ENCODE assay signal across 15 cellular contexts in genomic region chr11:98564881-98565280, GRCh38.
A peak's percentile ranks its signal among the peaks of the same experiment; 100 is the strongest.
DNase-seq lines count a peak whose midpoint lies in the region; ATAC-seq, FAIRE-seq and TF ChIP-seq lines count a peak whose summit lies in the region.
"Had no signal": no experiment of that assay in that cellular context is flagged by ENCODE, and none has a peak within 500 bp of the region (broad histone marks: within the 10 kb centered on the region; RNA-seq: fewer than 3 reads in every experiment).

No MANE protein-coding gene starts in this region.

- no peak for TF ChIP-seq RAD21 in K562 (CRISPR knock-in tag; conservative IDR thresholded peaks at IDR 0.05 in 1 of 2, IDR thresholded peaks at IDR 0.05 in 1 of 2)

- H3K4me1 ChIP-seq in K562 (replicated peaks in 1 of 2; ENCODE audit: control insufficient read depth in 2 of 2, insufficient read depth in 2 of 2, low read length in 2 of 2) = peaks cover 0 to 3% of the 10 kb centered on the region in 2 experiments; a peak in 1 of 5 replicates
- H3K4me1 ChIP-seq in neuronal stem cell (ENCODE audit: control insufficient read depth in 2 of 2, insufficient read depth in 1 of 2, low read depth in 1 of 2, low read length in 2 of 2) = no peaks in the 10 kb centered on the region
- no peaks in the 10 kb centered on the region for H3K4me1 ChIP-seq in spleen
- H3K4me1 ChIP-seq: BLaER1 treated with 17β-estradiol and CSF1 and Interleukin-3, amounts not matched to agents 10 nM and 100 nM; HAP-1 had no signal

- H3K27ac ChIP-seq in K562 (ENCODE audit: extremely low read depth, low read depth, low read length) (no peak overlapping the region; the same call in 2 of the 3 replicates), neuronal stem cell (replicated peaks; ENCODE audit: low read length) (no peak overlapping the region), spleen (no peak overlapping the region)
- H3K27ac ChIP-seq: BLaER1 treated with 17β-estradiol and CSF1 and Interleukin-3, amounts not matched to agents 10 nM and 100 nM; GM23248 had no signal

- intact Hi-C loops in K562 (cut with micrococcal nuclease) (no loop called here), spleen (cut with DNase I; ENCODE audit: low total_unique reads) (no loop called here)

- H3K4me2 ChIP-seq in K562 (ENCODE audit: insufficient read depth, low read length) = no peak overlapping the region
- no peak overlapping the region for H3K4me2 ChIP-seq in neuronal stem cell (ENCODE audit: insufficient read depth, low read length, poor library complexity, severe bottlenecking)
- H3K4me2 ChIP-seq: BLaER1 treated with 17β-estradiol and CSF1 and Interleukin-3, amounts not matched to agents 10 nM and 100 nM had no signal

- no peak for ATAC-seq in K562
- ATAC-seq in GM19328 (IDR thresholded peaks at IDR 0.05; ENCODE audit: unreplicated experiment) = no peak
- ATAC-seq: CD8-positive, alpha-beta T cell had no signal

- H3K27me3 ChIP-seq in K562 (ENCODE audit: control insufficient read depth in 2 of 2, insufficient read depth in 2 of 2, low read length in 2 of 2) (no peaks in the 10 kb centered on the region), neuronal stem cell (ENCODE audit: control insufficient read depth in 3 of 3, insufficient read depth in 3 of 3, low read depth in 1 of 3, low read length in 3 of 3) (no peaks in the 10 kb centered on the region), spleen (replicated peaks in 1 of 7) (no peaks in the 10 kb centered on the region)
- H3K27me3 ChIP-seq: BLaER1 treated with 17β-estradiol and CSF1 and Interleukin-3, amounts not matched to agents 10 nM and 100 nM had no signal

- H2BK120ac ChIP-seq in neuronal stem cell (ENCODE audit: low read depth, low read length) = no peak overlapping the region

- H3K9me3 ChIP-seq in K562 (replicated peaks; ENCODE audit: control insufficient read depth, insufficient read depth, low read depth, low read length) (no peaks in the 10 kb centered on the region; the same call in 1 of the 2 replicates), neuronal stem cell (replicated peaks in 1 of 2; ENCODE audit: control insufficient read depth in 2 of 2, insufficient read depth in 1 of 2, low read depth in 1 of 2, low read length in 2 of 2) (no peaks in the 10 kb centered on the region), spleen (peaks cover 0 to 5% (median 0%) of the 10 kb centered on the region in 8 donors)
- H3K9me3 ChIP-seq: BLaER1 treated with 17β-estradiol and CSF1 and Interleukin-3, amounts not matched to agents 10 nM and 100 nM; HAP-1 had no signal

- H4K20me1 ChIP-seq in K562 (replicated peaks; ENCODE audit: control insufficient read depth, insufficient read depth, low read length) = no peaks in the 10 kb centered on the region
- H4K20me1 ChIP-seq: BLaER1 treated with 17β-estradiol and CSF1 and Interleukin-3, amounts not matched to agents 10 nM and 100 nM had no signal

- H3K79me1 ChIP-seq in neuronal stem cell (ENCODE audit: low read depth, low read length) = no peaks in the 10 kb centered on the region

- H3K23ac ChIP-seq in neuronal stem cell (ENCODE audit: low read depth, low read length, poor library complexity) = no peak overlapping the region

- TF ChIP-seq POLR2A in K562 (conservative IDR thresholded peaks at IDR 0.05) = no peak
- no peak for TF ChIP-seq POLR2A in spleen (IDR thresholded peaks at IDR 0.05)

- no peak overlapping the region for H2AK5ac ChIP-seq in neuronal stem cell (ENCODE audit: low read depth, low read length)

- H4K8ac ChIP-seq in neuronal stem cell (ENCODE audit: low read depth, low read length) = no peak overlapping the region

- H3K9ac ChIP-seq in K562 (ENCODE audit: insufficient read depth in 1 of 2, low read depth in 2 of 2, low read length in 2 of 2) (no peak overlapping the region), neuronal stem cell (ENCODE audit: low read depth, low read length, poor library complexity) (no peak overlapping the region)
- H3K9ac ChIP-seq: BLaER1 treated with 17β-estradiol and CSF1 and Interleukin-3, amounts not matched to agents 10 nM and 100 nM; GM23248 had no signal

- no peak overlapping the region for H3K18ac ChIP-seq in neuronal stem cell (ENCODE audit: low read length)

- no peak overlapping the region for H3K4ac ChIP-seq in neuronal stem cell (ENCODE audit: low read length)

- no peak overlapping the region for H3K14ac ChIP-seq in neuronal stem cell (ENCODE audit: low read length)

- WGBS in K562 (ENCODE audit: insufficient coverage, low coverage, missing lambda C conversion rate) = 6% methylated on average over 4 of the region's 4 CpGs
- no CpG with 5 or more reads among the region's 4 CpGs for WGBS in neuronal stem cell (ENCODE audit: extremely low coverage in 2 of 2, insufficient read length in 2 of 2, insufficient replicate concordance in 1 of 2), 2 donors
- 86 to 94% (median 92%) methylated on average over 4 of the region's 4 CpGs for WGBS in spleen, 5 donors

- DNase-seq in NCI-H2171 treated with DMSO at 0.1 percent for 48 hours (lab: John Stamatoyannopoulos, UW) = peak; percentile 14
- no peak for DNase-seq in NCI-H2171 (lab: John Stamatoyannopoulos, UW)
- DNase-seq in K562 (ENCODE audit: extremely low read depth in 1 of 4, low spot score in 3 of 4) = no peak
- DNase-seq in neuronal stem cell (ENCODE audit: low spot score) = peak; percentile 4
- no peak for DNase-seq in spleen
- no peak for DNase-seq in AG08395 (ENCODE audit: low spot score)
- DNase-seq: 8988T; Calu3; CD8-positive, alpha-beta T cell; DMS79 treated with DMSO at 0.1 percent for 48 hours; GF-D8; GM23248 had no signal

- H2BK12ac ChIP-seq in neuronal stem cell (ENCODE audit: low read length) = no peak overlapping the region

- H3K9me1 ChIP-seq in K562 (ENCODE audit: control insufficient read depth, insufficient read depth, low read length) = no peaks in the 10 kb centered on the region

- H2BK15ac ChIP-seq in neuronal stem cell (ENCODE audit: low read length) = no peak overlapping the region

- no peak for TF ChIP-seq CTCF in K562 (IDR thresholded peaks at IDR 0.05 in 2 of 3, conservative IDR thresholded peaks at IDR 0.05 in 1 of 3; ENCODE audit: insufficient read depth in 2 of 3, low read depth in 1 of 3, low read length in 3 of 3)
- no peak for TF ChIP-seq CTCF in spleen (IDR thresholded peaks at IDR 0.05 in 8 of 11, conservative IDR thresholded peaks at IDR 0.05 in 3 of 11)

- CTCF ChIA-PET in K562 (lab: Yijun Ruan, JAX; ENCODE audit: low intra/inter-chr PET ratio) = no interaction called here

- H2AFZ ChIP-seq in K562 (ENCODE audit: low read depth, low read length) (no peak overlapping the region), neuronal stem cell (ENCODE audit: low read length) (no peak overlapping the region)
- H2AFZ ChIP-seq: GM23248 had no signal

- no peak overlapping the region for H3K4me3 ChIP-seq in K562
- no peak overlapping the region for H3K4me3 ChIP-seq in neuronal stem cell (ENCODE audit: low read length in 2 of 2)
- H3K4me3 ChIP-seq in spleen = no peak overlapping the region
- H3K4me3 ChIP-seq: BLaER1 treated with 17β-estradiol and CSF1 and Interleukin-3, amounts not matched to agents 10 nM and 100 nM; GM23248; HAP-1 had no signal

- peak; percentile 35 for FAIRE-seq in K562 (lab: Jason Lieb, UNC)

- H2BK5ac ChIP-seq in neuronal stem cell (ENCODE audit: low read length) = no peak overlapping the region

- H3K36me3 ChIP-seq in K562 (ENCODE audit: control insufficient read depth, insufficient read depth, low read length) = no peaks in the 10 kb centered on the region
- no peaks in the 10 kb centered on the region for H3K36me3 ChIP-seq in neuronal stem cell (replicated peaks in 1 of 2; ENCODE audit: control insufficient read depth in 2 of 2, insufficient read depth in 2 of 2, low read length in 2 of 2)
- H3K36me3 ChIP-seq in spleen = no peaks in the 10 kb centered on the region
- H3K36me3 ChIP-seq: BLaER1 treated with 17β-estradiol and CSF1 and Interleukin-3, amounts not matched to agents 10 nM and 100 nM; HAP-1 had no signal

- H4K91ac ChIP-seq in neuronal stem cell (ENCODE audit: low read depth, low read length, poor library complexity) = no peak overlapping the region

- POLR2A ChIA-PET in K562 (lab: Yijun Ruan, JAX) = no interaction called here

- TF ChIP-seq EP300 in K562 (IDR thresholded peaks at IDR 0.05; ENCODE audit: low read length) = no peak

- in situ Hi-C loops in K562 (cut with MboI) = no loop called here

- H3K79me2 ChIP-seq in K562 (ENCODE audit: control insufficient read depth, insufficient read depth, low read length) = no peaks in the 10 kb centered on the region

- BruUV-seq in K562 (replicated peaks; lab: Mats Ljungman, UMichigan) = no TSS peak

TF ChIP-seq in K562, 482 proteins besides CTCF, POLR2A, EP300 and RAD21 (continues in another document):
- TF ChIP-seq OTX1 (CRISPR knock-in tag; IDR thresholded peaks at IDR 0.05) = no peak
- no peak for TF ChIP-seq ZFP91 (CRISPR knock-in tag; IDR thresholded peaks at IDR 0.05)
- no peak for TF ChIP-seq TRIM25 (IDR thresholded peaks at IDR 0.05; ENCODE audit: borderline replicate concordance)
- TF ChIP-seq NCOA4 (IDR thresholded peaks at IDR 0.05; ENCODE audit: partially characterized antibody) = no peak

Comparison
In these comparisons a context has a peak if more than half of its experiments do, and no peak if none do; other contexts are left out.
1. DNase-seq: peak in NCI-H2171 treated with DMSO at 0.1 percent for 48 hours (single experiment) and neuronal stem cell (single experiment); none in NCI-H2171 (single experiment), K562 (0 of 4), spleen (single experiment) and AG08395 (single experiment).